Comparison of ENCODE assay signal across 17 cellular contexts in the genomic region with DNA sequence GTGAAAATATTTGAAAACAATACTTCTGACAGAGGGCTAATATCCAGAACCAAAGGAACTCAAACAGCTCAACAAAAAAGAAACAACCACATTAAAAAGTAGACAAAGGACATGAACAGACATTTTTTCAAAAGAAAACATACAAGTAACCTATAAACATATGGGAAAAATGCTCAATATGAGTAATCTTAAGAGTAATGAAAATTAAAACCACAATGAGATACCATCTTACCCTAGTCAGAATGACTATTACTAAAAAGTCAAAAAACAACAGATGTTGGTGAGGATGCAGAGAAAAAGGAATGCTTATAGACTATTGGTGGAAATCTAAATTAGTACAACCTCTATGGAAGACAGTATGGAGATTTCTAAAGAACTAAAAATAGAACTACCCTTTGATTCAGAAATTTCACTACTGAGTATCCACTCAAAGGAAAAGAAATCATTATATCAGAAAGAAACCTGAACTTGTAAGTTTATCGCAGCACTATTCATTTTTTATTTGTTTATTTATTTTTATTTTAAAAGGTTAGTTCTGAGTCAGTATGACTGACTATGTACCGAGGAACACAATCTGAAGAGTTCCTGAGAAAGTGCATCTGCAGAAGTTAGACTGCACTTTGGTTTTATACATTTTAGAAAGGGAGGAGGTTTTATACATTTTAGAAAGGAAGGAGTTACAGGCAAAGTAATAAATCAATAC.
A peak's percentile ranks its signal among the peaks of the same experiment; 100 is the strongest.
DNase-seq lines count a peak whose midpoint lies in the region; ATAC-seq and TF ChIP-seq lines count a peak whose summit lies in the region.
"Had no signal": no experiment of that assay in that cellular context is flagged by ENCODE, and none has a peak within 500 bp of the region (broad histone marks: within the 10 kb centered on the region; RNA-seq: fewer than 3 reads in every experiment).

No MANE protein-coding gene starts in this region.

- no peaks in the 10 kb centered on the region for H3K9me2 ChIP-seq in hepatocyte (replicated peaks; ENCODE audit: insufficient read depth)

- POLR2A ChIA-PET in BJ (lab: Charles Lee), result interaction anchor here (0.6 kb wide), 1 partner anchor 208 kb away, joined by 3 read pairs; no protein-coding TSS in a partner anchor

- no peak for ATAC-seq in HG03045 (IDR thresholded peaks at IDR 0.05; ENCODE audit: unreplicated experiment)
- ATAC-seq: natural killer cell treated with Interleukin-12 subunit alpha and Interleukin-12 subunit beta and Interleukin-15 and Interleukin-18, amount 100 ng/mL, for 72 hours had no signal

- H3K4me3 ChIP-seq in BJ (ENCODE audit: low read depth, low read length) (no peak overlapping the region), HFF-Myc (replicated peaks; ENCODE audit: low read depth, low read length) (no peak overlapping the region), hepatocyte (no peak overlapping the region), H7 (ENCODE audit: insufficient read depth, low read depth, low read length) (no peak overlapping the region)
- H3K4me3 ChIP-seq: BLaER1 treated with 17β-estradiol and CSF1 and Interleukin-3, amounts not matched to agents 10 nM and 100 nM; HAP-1 had no signal

- CTCF ChIA-PET in BJ (lab: Yijun Ruan, JAX), result no interaction called here

- no peaks in the 10 kb centered on the region for H3K9me3 ChIP-seq in hepatocyte (ENCODE audit: low read depth)
- H3K9me3 ChIP-seq: HAP-1 had no signal

- H3K79me2 ChIP-seq in hepatocyte, result no peaks in the 10 kb centered on the region

- DNase-seq in BJ (ENCODE audit: low read depth) (peak; percentile 56), HFF-Myc (ENCODE audit: extremely low read depth, low read depth) (peak; percentile 49), amniotic stem cell (lab: John Stamatoyannopoulos, UW) (peak; percentile 0), hepatocyte (ENCODE audit: low spot score) (no peak), NCI-H146 treated with DMSO at 0.1 percent for 48 hours (lab: John Stamatoyannopoulos, UW; ENCODE audit: unreplicated experiment) (no peak), DMS53 treated with DMSO at 0.1 percent for 48 hours (lab: John Stamatoyannopoulos, UW; ENCODE audit: unreplicated experiment) (no peak), H7 (no peak)
- DNase-seq: activated naive CD4-positive, alpha-beta T cell; DND-41; NCI-H2107; NCI-H774; RPMI8226; WERI-Rb-1 had no signal

- H3K27ac ChIP-seq in hepatocyte, result peak overlapping the region; percentile 27
- H3K27ac ChIP-seq: BLaER1 treated with 17β-estradiol and CSF1 and Interleukin-3, amounts not matched to agents 10 nM and 100 nM; WERI-Rb-1 had no signal

- no peaks in the 10 kb centered on the region for H4K20me1 ChIP-seq in hepatocyte (ENCODE audit: insufficient read depth, poor library complexity, severe bottlenecking)
- H4K20me1 ChIP-seq: BLaER1 treated with 17β-estradiol and CSF1 and Interleukin-3, amounts not matched to agents 10 nM and 100 nM had no signal

- no peak for TF ChIP-seq CTCF in BJ (IDR thresholded peaks at IDR 0.05; ENCODE audit: insufficient read depth, low read depth, low read length)
- TF ChIP-seq CTCF in HFF-Myc (IDR thresholded peaks at IDR 0.05; ENCODE audit: low read depth, low read length, missing control alignments), result no peak
- TF ChIP-seq CTCF in hepatocyte (IDR thresholded peaks at IDR 0.05; ENCODE audit: poor library complexity), result no peak

- 73% methylated on average over 2 of the region's 2 CpGs for WGBS in hepatocyte (ENCODE audit: low lambda C conversion rate, missing lambda C conversion rate)

- H3K4me1 ChIP-seq in hepatocyte (ENCODE audit: insufficient read depth), result peaks cover 4% of the 10 kb centered on the region
- H3K4me1 ChIP-seq: HAP-1 had no signal

- no peaks in the 10 kb centered on the region for H3K36me3 ChIP-seq in BJ (ENCODE audit: control insufficient read depth, insufficient read depth, low read length)
- H3K36me3 ChIP-seq in hepatocyte (replicated peaks; ENCODE audit: insufficient read depth, low read depth), result no peaks in the 10 kb centered on the region
- H3K36me3 ChIP-seq in H7 (replicated peaks; ENCODE audit: control insufficient read depth, insufficient read depth, low read length), result no peaks in the 10 kb centered on the region
- H3K36me3 ChIP-seq: BLaER1 treated with 17β-estradiol and CSF1 and Interleukin-3, amounts not matched to agents 10 nM and 100 nM; HAP-1; WERI-Rb-1 had no signal

- no peak overlapping the region for H3K4me2 ChIP-seq in hepatocyte
- H3K4me2 ChIP-seq: BLaER1 treated with 17β-estradiol and CSF1 and Interleukin-3, amounts not matched to agents 10 nM and 100 nM had no signal

- H3K27me3 ChIP-seq in BJ (ENCODE audit: control insufficient read depth, insufficient read depth, low read length) (no peaks in the 10 kb centered on the region), hepatocyte (no peaks in the 10 kb centered on the region), H7 (ENCODE audit: control insufficient read depth, insufficient read depth, low read length) (no peaks in the 10 kb centered on the region)
- H3K27me3 ChIP-seq: BLaER1 treated with 17β-estradiol and CSF1 and Interleukin-3, amounts not matched to agents 10 nM and 100 nM had no signal

- no peak overlapping the region for H2AFZ ChIP-seq in hepatocyte

Comparison
In these comparisons a context has a peak if more than half of its experiments do, and no peak if none do; other contexts are left out.
1. DNase-seq: peak in BJ (single experiment), HFF-Myc (single experiment) and amniotic stem cell (single experiment); none in hepatocyte (single experiment), NCI-H146 treated with DMSO at 0.1 percent for 48 hours (single experiment), DMS53 treated with DMSO at 0.1 percent for 48 hours (single experiment) and H7 (single experiment).